Comparison of ENCODE assay signal across 24 cellular contexts in the genomic region with DNA sequence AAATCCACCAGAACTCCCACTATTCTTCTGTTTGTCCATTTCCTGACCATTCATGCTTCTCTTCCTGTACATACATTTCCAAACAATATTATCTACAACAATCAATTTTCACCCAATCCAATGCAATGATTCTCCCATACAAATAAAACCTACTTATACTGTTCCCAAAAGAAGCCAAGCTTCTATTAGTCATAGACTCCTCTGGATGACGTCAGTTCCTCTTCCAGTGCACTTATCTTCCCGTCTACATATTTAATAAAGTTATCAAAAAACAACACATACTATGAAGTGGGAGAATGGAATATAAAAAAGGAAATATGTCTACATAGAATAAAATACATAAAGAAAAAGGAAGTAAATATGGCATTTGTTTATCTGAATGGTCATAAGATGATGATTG.
"Had no signal": no experiment of that assay in that cellular context is flagged by ENCODE, and none has a peak within 500 bp of the region (broad histone marks: within the 10 kb centered on the region; RNA-seq: fewer than 3 reads in every experiment).

No MANE protein-coding gene starts in this region.

- H3K36me3 ChIP-seq: ascending aorta, breast epithelium, cardiac muscle cell, colonic mucosa, gastroesophageal sphincter, heart right ventricle had no signal

- H3K27me3 ChIP-seq: ascending aorta, breast epithelium, cardiac muscle cell, colonic mucosa, gastroesophageal sphincter, heart right ventricle had no signal

- H3K4me3 ChIP-seq: ascending aorta, breast epithelium, cardiac muscle cell, colonic mucosa, gastroesophageal sphincter, heart right ventricle had no signal

- H3K27ac ChIP-seq: ascending aorta, breast epithelium, cardiac muscle cell, colonic mucosa, gastroesophageal sphincter, heart right ventricle had no signal

- H3K4me1 ChIP-seq: ascending aorta, breast epithelium, colonic mucosa, gastroesophageal sphincter, heart right ventricle had no signal

- DNase-seq: activated CD4-positive, alpha-beta memory T cell treated with anti-CD3 and anti-CD28 coated beads, Interleukin-2, amount 10 ng/mL, durations not matched to agents 7 days and 5 days; activated CD4-positive, alpha-beta T cell treated with anti-CD3 and anti-CD28 coated beads for 1 hour; activated CD4-positive, alpha-beta T cell treated with anti-CD3 and anti-CD28 coated beads for 4 hours; activated CD4-positive, alpha-beta T cell treated with anti-CD3 and anti-CD28 coated beads, Interleukin-2, amount 10 ng/mL, durations not matched to agents 7 days and 5 days; activated CD4-positive, alpha-beta T cell treated with anti-CD3 and anti-CD28 coated beads, Interleukin-2, amount 50 U/mL, for 4 hours; activated CD8-positive, alpha-beta memory T cell treated with anti-CD3 and anti-CD28 coated beads, Interleukin-2, amount 50 U/mL, for 48 hours; activated gamma-delta T cell; activated naive CD4-positive, alpha-beta T cell; activated naive CD4-positive, alpha-beta T cell treated with anti-CD3 and anti-CD28 coated beads, Interleukin-2, amount 10 ng/mL, durations not matched to agents 7 days and 5 days; activated naive CD8-positive, alpha-beta T cell treated with anti-CD3 and anti-CD28 coated beads, Interleukin-2, amount 10 ng/mL, durations not matched to agents 7 days and 5 days; activated T-cell treated with anti-CD3 and anti-CD28 coated beads for 4 hours; activated T-cell treated with anti-CD3 and anti-CD28 coated beads, Interleukin-2, amount 50 U/mL, for 24 hours; activated T-cell treated with anti-CD3 and anti-CD28 coated beads, Interleukin-2, amount 50 U/mL, for 72 hours; central memory CD4-positive, alpha-beta T cell; cerebellar nuclear complex; colonic mucosa; effector CD8-positive, alpha-beta T cell; foreskin melanocyte; heart right ventricle; T-helper 2 cell had no signal
